Comparison of ENCODE assay signal across 1 cellular context in genomic region chr7:155796381-155797261, GRCh38.
TF ChIP-seq lines count a peak whose summit lies in the region.

No MANE protein-coding gene starts in this region.

TF ChIP-seq in GM23338, 12 proteins besides CTCF, POLR2A, EP300 and RAD21 (continued from another document):
- TF ChIP-seq ETS1 (IDR thresholded peaks at IDR 0.05) (no peak), REST (IDR thresholded peaks at IDR 0.05; ENCODE audit: unreplicated experiment) (no peak), JUNB (IDR thresholded peaks at IDR 0.05; ENCODE audit: unreplicated experiment) (no peak), ZNF462 (CRISPR knock-in tag; IDR thresholded peaks at IDR 0.05) (no peak), EZH2phosphoT487 (IDR thresholded peaks at IDR 0.05; ENCODE audit: unreplicated experiment) (no peak), POLR2AphosphoS5 (IDR thresholded peaks at IDR 0.05; ENCODE audit: low read depth) (no peak), EZH2 (IDR thresholded peaks at IDR 0.05; ENCODE audit: low read depth, unreplicated experiment) (no peak), ZNF331 (CRISPR knock-in tag; IDR thresholded peaks at IDR 0.05; ENCODE audit: low read depth) (no peak), ZNF114 (CRISPR knock-in tag; IDR thresholded peaks at IDR 0.05) (no peak), NANOG (IDR thresholded peaks at IDR 0.05; ENCODE audit: borderline replicate concordance) (no peak)
